19 cellular contexts compared by ENCODE assay signal in genomic region chr16:3482659-3483241, GRCh38. TPM values are rescaled to one million over a fixed set of nuclear protein-coding genes. Genes with fewer than 3 reads are reported as not detected.
"Had no signal": no experiment of that assay in that cellular context is flagged by ENCODE, and none has a peak within 500 bp of the region (broad histone marks: within the 10 kb centered on the region; RNA-seq: fewer than 3 reads in every experiment).

No MANE protein-coding gene starts in this region.

- H3K27ac ChIP-seq: colonic mucosa, pancreas, SK-N-MC, skin epidermis, tibial nerve had no signal

- H3K9me3 ChIP-seq: colonic mucosa, pancreas, tibial nerve had no signal

- H3K4me3 Mint-ChIP-seq: activated CD4-positive, alpha-beta memory T cell treated with anti-CD3 and anti-CD28 coated beads for 36 hours; activated T-helper 1 cell treated with anti-CD3 and anti-CD28 coated beads, Interleukin-12 subunit alpha, Interleukin-12 subunit beta, Interleukin-2, Interleukin-4 antibody, amounts not matched to agents 30 ng/mL and 10 ng/mL and 1 ng/mL, durations not matched to agents 14 hours and 24 hours and 36 hours had no signal

- H3K4me1 ChIP-seq: pancreas had no signal

- H3K27ac Mint-ChIP-seq: activated CD4-positive, alpha-beta memory T cell treated with anti-CD3 and anti-CD28 coated beads for 36 hours had no signal

- ATAC-seq: pancreas had no signal

- DNase-seq: activated CD4-positive, alpha-beta memory T cell treated with anti-CD3 and anti-CD28 coated beads for 36 hours; activated CD4-positive, CD25-positive, alpha-beta regulatory T cell treated with anti-CD3 and anti-CD28 coated beads, Interleukin-2, amount 50 U/mL, for 72 hours; activated naive CD4-positive, alpha-beta T cell treated with anti-CD3 and anti-CD28 coated beads, Interleukin-2, amount 50 U/mL, for 16 hours; colonic mucosa; mesendoderm; retina; T-helper 2 cell had no signal

- H3K27me3 ChIP-seq: colonic mucosa, pancreas, tibial nerve had no signal

- H3K4me3 ChIP-seq: colonic mucosa, pancreas, SK-N-MC, skin epidermis, tibial nerve had no signal

- H3K27me3 Mint-ChIP-seq: activated CD4-positive, alpha-beta memory T cell treated with anti-CD3 and anti-CD28 coated beads for 36 hours had no signal

- H3K9me3 Mint-ChIP-seq: activated CD4-positive, alpha-beta memory T cell treated with anti-CD3 and anti-CD28 coated beads for 36 hours; activated T-helper 1 cell treated with anti-CD3 and anti-CD28 coated beads, Interleukin-12 subunit alpha, Interleukin-12 subunit beta, Interleukin-2, Interleukin-4 antibody, amounts not matched to agents 30 ng/mL and 10 ng/mL and 1 ng/mL, durations not matched to agents 14 hours and 24 hours and 36 hours had no signal

RNA-seq across cellular contexts. Expression of gene C16orf90, which starts 12.5 kb away (rescaled TPM):
- total RNA-seq: activated CD4-positive, alpha-beta memory T cell treated with anti-CD3 and anti-CD28 coated beads for 36 hours; activated T-helper 1 cell treated with anti-CD3 and anti-CD28 coated beads, Interleukin-12 subunit alpha, Interleukin-12 subunit beta, Interleukin-2, Interleukin-4 antibody, amounts not matched to agents 30 ng/mL and 10 ng/mL and 1 ng/mL, durations not matched to agents 14 hours and 24 hours and 36 hours; bronchial epithelial cell; colonic mucosa; fibroblast of lung; frontal cortex; liver; pancreas; subcutaneous adipose tissue; tibial nerve had no signal
- polyA plus RNA-seq: fibroblast of lung, keratinocyte, liver, neural cell, pancreas had no signal
